ENCODE assay signal across 19 cellular contexts in the genomic region with DNA sequence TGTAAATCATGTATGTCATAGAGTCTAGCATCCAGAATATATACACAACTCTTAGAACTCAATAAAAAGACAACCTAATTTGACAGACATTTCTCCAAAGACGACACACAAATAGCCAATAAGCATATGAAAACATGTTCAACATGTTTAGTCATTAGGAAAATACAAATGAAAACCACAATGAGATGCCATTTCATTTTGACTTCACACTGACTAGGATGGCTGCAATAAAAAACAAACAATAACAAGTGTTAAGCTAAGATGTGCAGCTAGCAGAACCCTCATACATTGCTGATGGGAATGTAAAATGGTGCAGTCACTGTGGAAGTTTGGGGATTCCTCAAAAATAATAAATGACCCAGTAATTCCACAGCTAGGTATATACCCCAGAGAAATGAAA.
"Had no signal": no experiment of that assay in that cellular context is flagged by ENCODE, and none has a peak within 500 bp of the region (broad histone marks: within the 10 kb centered on the region; RNA-seq: fewer than 3 reads in every experiment).

No MANE protein-coding gene starts in this region.

- H3K4me1 ChIP-seq: SJSA1, upper lobe of left lung had no signal

- DNase-seq: activated gamma-delta T cell; activated naive CD4-positive, alpha-beta T cell treated with anti-CD3 and anti-CD28 coated beads, Interleukin-2, amount 50 U/mL, for 16 hours; activated T-cell treated with anti-CD3 and anti-CD28 coated beads, Interleukin-2, amount 50 U/mL, for 1 hour; aorta; effector CD4-positive, alpha-beta T cell; erythroblast; foreskin fibroblast; kidney; lower lobe of right lung; naive thymus-derived CD4-positive, alpha-beta T cell; retina; stimulated activated CD4-positive, alpha-beta T cell treated with anti-CD3 and anti-CD28 coated beads, Interleukin-4, amount 100 ng/mL, for 24 hours; stimulated activated naive CD8-positive, alpha-beta T cell treated with anti-CD3 and anti-CD28 coated beads, Interleukin-15, Interleukin-2, amounts not matched to agents 100 U/mL and 50 U/mL, for 24 hours; T-helper 17 cell; upper lobe of left lung had no signal

- ATAC-seq: lower lobe of right lung; naive thymus-derived CD4-positive, alpha-beta T cell; stimulated activated naive CD8-positive, alpha-beta T cell treated with anti-CD3 and anti-CD28 coated beads, Interleukin-15, Interleukin-2, amounts not matched to agents 100 U/mL and 50 U/mL, for 24 hours; T-helper 17 cell had no signal

- H3K27ac ChIP-seq: lower lobe of right lung, SJSA1, upper lobe of left lung had no signal

- H3K9me3 ChIP-seq: lower lobe of right lung, SJSA1, upper lobe of left lung had no signal

- H3K4me3 ChIP-seq: lower lobe of right lung, SJSA1, upper lobe of left lung had no signal

- H3K4me3 Mint-ChIP-seq: brain; dendritic cell treated with granulocyte-macrophage colony-stimulating factor and Interleukin-4, amounts not matched to agents 40 ng/mL and 50 ng/mL, for 4 days; T-helper 17 cell had no signal

- H3K27ac Mint-ChIP-seq: dendritic cell treated with granulocyte-macrophage colony-stimulating factor and Interleukin-4, amounts not matched to agents 40 ng/mL and 50 ng/mL, for 4 days; progenitor cell of endocrine pancreas; T-helper 17 cell had no signal

- FAIRE-seq: kidney had no signal

- H3K27me3 ChIP-seq: SJSA1, upper lobe of left lung had no signal

- H3K27me3 Mint-ChIP-seq: dendritic cell treated with granulocyte-macrophage colony-stimulating factor and Interleukin-4, amounts not matched to agents 40 ng/mL and 50 ng/mL, for 4 days; naive thymus-derived CD4-positive, alpha-beta T cell; progenitor cell of endocrine pancreas; T-helper 17 cell had no signal
